In genomic region chr2:106960633-106961205, GRCh38 we compare ENCODE assay signal across 17 cellular contexts.
DNase-seq lines count a peak whose midpoint lies in the region; ATAC-seq and TF ChIP-seq lines count a peak whose summit lies in the region.
"Had no signal": no experiment of that assay in that cellular context is flagged by ENCODE, and none has a peak within 500 bp of the region (broad histone marks: within the 10 kb centered on the region; RNA-seq: fewer than 3 reads in every experiment).

No MANE protein-coding gene starts in this region.

- DNase-seq in EL (peak; percentile 70), NCI-H226 (peak; percentile 62), astrocyte of the hippocampus (ENCODE audit: low read depth, low spot score) (peak; percentile 21), mesothelial cell of epicardium (ENCODE audit: low spot score in 2 of 2, unreplicated experiment in 2 of 2) (no peak)
- no peak for DNase-seq in activated T-cell treated with anti-CD3 and anti-CD28 coated beads, Interleukin-2, amount 50 U/mL, for 1 hour
- DNase-seq: activated CD4-positive, alpha-beta T cell treated with anti-CD3 and anti-CD28 coated beads for 1 hour; activated CD8-positive, alpha-beta memory T cell treated with anti-CD3 and anti-CD28 coated beads, Interleukin-2, amount 10 ng/mL, durations not matched to agents 7 days and 5 days; activated effector memory CD4-positive, alpha-beta T cell treated with anti-CD3 and anti-CD28 coated beads, Interleukin-2, amount 50 U/mL, for 16 hours; adrenal gland; AML-193; effector CD8-positive, alpha-beta T cell; mammary epithelial cell; NCI-H146; nephron progenitor cell had no signal

- no peak for ATAC-seq in HG02885 (IDR thresholded peaks at IDR 0.05; ENCODE audit: poor library complexity, unreplicated experiment)
- no peak for ATAC-seq in GM18502 (IDR thresholded peaks at IDR 0.05; ENCODE audit: poor library complexity, unreplicated experiment)
- ATAC-seq: activated CD8-positive, alpha-beta memory T cell treated with anti-CD3 and anti-CD28 coated beads, Interleukin-2, amount 10 ng/mL, durations not matched to agents 7 days and 5 days had no signal

- no peak overlapping the region for H3K4me3 Mint-ChIP-seq in mesothelial cell of epicardium
- H3K4me3 Mint-ChIP-seq: activated CD8-positive, alpha-beta memory T cell treated with anti-CD3 and anti-CD28 coated beads, Interleukin-2, amount 10 ng/mL, durations not matched to agents 7 days and 5 days; central memory CD8-positive, alpha-beta T cell; nephron progenitor cell had no signal

- no peaks in the 10 kb centered on the region for H3K9me3 Mint-ChIP-seq in mesothelial cell of epicardium
- H3K9me3 Mint-ChIP-seq: nephron progenitor cell had no signal

- H3K27me3 Mint-ChIP-seq in mesothelial cell of epicardium (ENCODE audit: low read depth), result peaks cover 6% of the 10 kb centered on the region
- H3K27me3 Mint-ChIP-seq: activated CD8-positive, alpha-beta memory T cell treated with anti-CD3 and anti-CD28 coated beads, Interleukin-2, amount 10 ng/mL, durations not matched to agents 7 days and 5 days; central memory CD8-positive, alpha-beta T cell had no signal

- H3K36me3 Mint-ChIP-seq in mesothelial cell of epicardium, result no peaks in the 10 kb centered on the region
- H3K36me3 Mint-ChIP-seq: activated CD8-positive, alpha-beta memory T cell treated with anti-CD3 and anti-CD28 coated beads, Interleukin-2, amount 10 ng/mL, durations not matched to agents 7 days and 5 days had no signal

- TF ChIP-seq CTCF in mesothelial cell of epicardium (IDR thresholded peaks at IDR 0.05; ENCODE audit: unreplicated experiment), result no peak

- H3K27ac Mint-ChIP-seq in mesothelial cell of epicardium, result peak overlapping the region; percentile 48
- H3K27ac Mint-ChIP-seq: activated CD8-positive, alpha-beta memory T cell treated with anti-CD3 and anti-CD28 coated beads, Interleukin-2, amount 10 ng/mL, durations not matched to agents 7 days and 5 days; nephron progenitor cell had no signal

- H3K4me1 Mint-ChIP-seq in mesothelial cell of epicardium, result peaks cover 13% of the 10 kb centered on the region
- H3K4me1 Mint-ChIP-seq: activated CD8-positive, alpha-beta memory T cell treated with anti-CD3 and anti-CD28 coated beads, Interleukin-2, amount 10 ng/mL, durations not matched to agents 7 days and 5 days; central memory CD8-positive, alpha-beta T cell had no signal

Comparison
In these comparisons a context has a peak if more than half of its experiments do, and no peak if none do; other contexts are left out.
1. DNase-seq: peak in EL (single experiment), NCI-H226 (single experiment) and astrocyte of the hippocampus (single experiment); none in mesothelial cell of epicardium (0 of 2) and activated T-cell treated with anti-CD3 and anti-CD28 coated beads, Interleukin-2, amount 50 U/mL, for 1 hour (single experiment).